ENCODE assay signal across 16 cellular contexts in genomic region chr20:3560578-3560977, GRCh38.
"Had no signal": no experiment of that assay in that cellular context is flagged by ENCODE, and none has a peak within 500 bp of the region (broad histone marks: within the 10 kb centered on the region; RNA-seq: fewer than 3 reads in every experiment).

No MANE protein-coding gene starts in this region.

- H3K27ac ChIP-seq: adrenal gland, gastrocnemius medialis, heart right ventricle, prostate gland, suprapubic skin had no signal

- H3K27me3 ChIP-seq: adrenal gland, gastrocnemius medialis, heart right ventricle, suprapubic skin had no signal

- H3K4me3 Mint-ChIP-seq: central memory CD8-positive, alpha-beta T cell; nephron progenitor cell; T-helper 2 cell treated with Interferon-gamma antibody and Interleukin-4, amounts not matched to agents 5 μg/mL and 100 μg/mL, for 36 hours; type B pancreatic cell had no signal

- ATAC-seq: activated CD4-positive, CD25-positive, alpha-beta regulatory T cell treated with anti-CD3 and anti-CD28 coated beads, Interleukin-2, amount 50 U/mL, for 24 hours; gastrocnemius medialis; heart right ventricle; sciatic nerve; stimulated activated naive CD8-positive, alpha-beta T cell treated with anti-CD3 and anti-CD28 coated beads, Interleukin-15, Interleukin-2, amounts not matched to agents 100 U/mL and 50 U/mL, for 24 hours had no signal

- H3K36me3 ChIP-seq: prostate gland had no signal

- H3K27me3 Mint-ChIP-seq: central memory CD8-positive, alpha-beta T cell; type B pancreatic cell had no signal

- DNase-seq: activated CD4-positive, alpha-beta T cell treated with anti-CD3 and anti-CD28 coated beads, Interleukin-2, amount 50 U/mL, for 4 hours; activated naive CD4-positive, alpha-beta T cell treated with anti-CD3 and anti-CD28 coated beads, Interleukin-2, amount 50 U/mL, for 16 hours; activated T-cell treated with anti-CD3 and anti-CD28 coated beads, Interleukin-2, amount 50 U/mL, for 1 hour; adrenal gland; gastrocnemius medialis; heart right ventricle; nephron progenitor cell; stimulated activated CD4-positive, alpha-beta T cell treated with anti-CD3 and anti-CD28 coated beads, Interleukin-2, amount 100 ng/mL, for 48 hours; stimulated activated naive CD8-positive, alpha-beta T cell treated with anti-CD3 and anti-CD28 coated beads, Interleukin-15, Interleukin-2, amounts not matched to agents 100 U/mL and 50 U/mL, for 24 hours had no signal

- H3K9me3 ChIP-seq: adrenal gland, gastrocnemius medialis, heart right ventricle, prostate gland, suprapubic skin had no signal

- H3K9me3 Mint-ChIP-seq: central memory CD8-positive, alpha-beta T cell; nephron progenitor cell; T-helper 2 cell treated with Interferon-gamma antibody and Interleukin-4, amounts not matched to agents 5 μg/mL and 100 μg/mL, for 36 hours; type B pancreatic cell had no signal

- H3K4me1 Mint-ChIP-seq: central memory CD8-positive, alpha-beta T cell; nephron progenitor cell had no signal

- H3K27ac Mint-ChIP-seq: nephron progenitor cell; T-helper 2 cell treated with Interferon-gamma antibody and Interleukin-4, amounts not matched to agents 5 μg/mL and 100 μg/mL, for 36 hours; type B pancreatic cell had no signal

- H3K4me1 ChIP-seq: gastrocnemius medialis, prostate gland, suprapubic skin had no signal

- H3K4me3 ChIP-seq: adrenal gland, gastrocnemius medialis, heart right ventricle, prostate gland, suprapubic skin had no signal
